20 cellular contexts compared by ENCODE assay signal in genomic region chr14:33348510-33348909, GRCh38.
DNase-seq lines count a peak whose midpoint lies in the region; ATAC-seq, FAIRE-seq and TF ChIP-seq lines count a peak whose summit lies in the region.
"Had no signal": no experiment of that assay in that cellular context is flagged by ENCODE, and none has a peak within 500 bp of the region (broad histone marks: within the 10 kb centered on the region; RNA-seq: fewer than 3 reads in every experiment).

No MANE protein-coding gene starts in this region.

- ATAC-seq in HepG2: no peak
- ATAC-seq: A549, GM12878 had no signal

- no peaks in the 10 kb centered on the region for H4K20me1 ChIP-seq in HepG2 (ENCODE audit: insufficient read depth, low read length)
- H4K20me1 ChIP-seq: BLaER1 had no signal

- no peak overlapping the region for H2AFZ ChIP-seq in HepG2 (ENCODE audit: low read length)

- FAIRE-seq in HepG2 (lab: Jason Lieb, UNC): no peak
- FAIRE-seq: A549, GM12878 had no signal

- no peak overlapping the region for H3K4me3 ChIP-seq in testis
- no peak overlapping the region for H3K4me3 ChIP-seq in HepG2 (replicated peaks in 1 of 3; ENCODE audit: insufficient read depth in 1 of 3, low read depth in 2 of 3, low read length in 3 of 3)
- no peak overlapping the region for H3K4me3 ChIP-seq in WERI-Rb-1 (ENCODE audit: low read depth, low read length)
- H3K4me3 ChIP-seq: A549, BLaER1, GM12878 had no signal

- H3K4me1 ChIP-seq in testis: no peaks in the 10 kb centered on the region
- no peaks in the 10 kb centered on the region for H3K4me1 ChIP-seq in HepG2 (ENCODE audit: insufficient read depth, low read length)
- H3K4me1 ChIP-seq: A549, BLaER1 had no signal

- H3K27ac ChIP-seq in testis: no peak overlapping the region
- H3K27ac ChIP-seq in HepG2 (ENCODE audit: extremely low read length, insufficient read depth, low read length): no peak overlapping the region
- no peak overlapping the region for H3K27ac ChIP-seq in WERI-Rb-1
- H3K27ac ChIP-seq: 22Rv1, A549, BLaER1 had no signal

- TF ChIP-seq CTCF in testis (IDR thresholded peaks at IDR 0.05) (no peak), HepG2 (CRISPR knock-in tag; IDR thresholded peaks at IDR 0.05) (no peak), WERI-Rb-1 (IDR thresholded peaks at IDR 0.05; ENCODE audit: low read depth, low read length) (no peak)

- TF ChIP-seq RAD21 in HepG2 (CRISPR knock-in tag; IDR thresholded peaks at IDR 0.05): no peak

- H3K9me3 ChIP-seq in testis: no peaks in the 10 kb centered on the region
- no peaks in the 10 kb centered on the region for H3K9me3 ChIP-seq in HepG2 (ENCODE audit: low read length)
- no peaks in the 10 kb centered on the region for H3K9me3 ChIP-seq in WERI-Rb-1 (ENCODE audit: severe bottlenecking)
- H3K9me3 ChIP-seq: A549, BLaER1 had no signal

- DNase-seq in NCI-H748 (lab: John Stamatoyannopoulos, UW; ENCODE audit: unreplicated experiment) (peak; percentile 26), NCI-H748 treated with DMSO at 0.1 percent for 48 hours (lab: John Stamatoyannopoulos, UW) (no peak), head of caudate nucleus (peak in 33 of 42 donors; percentile 15 to 80 (median 41)), pons (ENCODE audit: low spot score) (peak; percentile 54), testis (peak; percentile 41), HepG2 (ENCODE audit: low spot score) (no peak), NCI-H2107 treated with DMSO at 0.1 percent for 48 hours (lab: John Stamatoyannopoulos, UW; ENCODE audit: unreplicated experiment) (no peak), WERI-Rb-1 (no peak)
- DNase-seq: AML-193; CD4-positive, alpha-beta memory T cell; DMS 273 treated with DMSO at 0.1 percent for 48 hours; DMS53; DND-41; EL; GOT3; H7 had no signal

- in situ Hi-C loops in HepG2 (cut with HindIII; ENCODE audit: extremely low pct_ligation_motif_present, low pct_unique_long_range_greater_than_20kb): no loop called here

- WGBS in testis, 2 donors: 60 to 92% methylated on average over 4 of the region's 4 CpGs
- under 1% methylated on average over 4 of the region's 4 CpGs for WGBS in HepG2 (ENCODE audit: low lambda C conversion rate)

- H3K27me3 ChIP-seq in testis (no peaks in the 10 kb centered on the region), HepG2 (ENCODE audit: control insufficient read depth in 1 of 2, insufficient read depth in 2 of 2, low read length in 2 of 2) (peaks cover 0 to 3% of the 10 kb centered on the region in 2 experiments; a peak in 1 of 5 replicates), WERI-Rb-1 (ENCODE audit: insufficient read depth, low read depth, severe bottlenecking) (no peaks in the 10 kb centered on the region)
- H3K27me3 ChIP-seq: BLaER1 had no signal

- H3K36me3 ChIP-seq in testis (ENCODE audit: low read depth, missing control alignments) (no peaks in the 10 kb centered on the region), HepG2 (replicated peaks in 1 of 2; ENCODE audit: control insufficient read depth in 1 of 2, insufficient read depth in 2 of 2, low read length in 2 of 2) (no peaks in the 10 kb centered on the region), WERI-Rb-1 (no peaks in the 10 kb centered on the region)
- H3K36me3 ChIP-seq: BLaER1 had no signal

- POLR2A ChIA-PET in HepG2 (lab: Yijun Ruan, JAX): no interaction called here

- intact Hi-C loops in head of caudate nucleus (cut with DNase I) (no loop called here), testis (cut with DNase I; ENCODE audit: low total_unique reads) (no loop called here), HepG2 (cut with micrococcal nuclease; ENCODE audit: unreplicated experiment) (no loop called here)

- CTCF ChIA-PET in HepG2 (lab: Yijun Ruan, JAX; ENCODE audit: low intra/inter-chr PET ratio, low total read pairs): no interaction called here

- H3K4me2 ChIP-seq in HepG2 (ENCODE audit: low read depth, low read length): no peak overlapping the region
- H3K4me2 ChIP-seq: A549, BLaER1 had no signal

- no peak overlapping the region for H3K9ac ChIP-seq in HepG2 (ENCODE audit: insufficient read depth, low read depth, low read length)
- H3K9ac ChIP-seq: BLaER1 had no signal

- TF ChIP-seq EP300 in HepG2 (IDR thresholded peaks at IDR 0.05; ENCODE audit: low read depth in 2 of 2, low read length in 2 of 2): no peak
- no peak for TF ChIP-seq EP300 in HepG2 (CRISPR knock-in tag; IDR thresholded peaks at IDR 0.05; ENCODE audit: borderline replicate concordance)

- no peak for TF ChIP-seq POLR2A in testis (IDR thresholded peaks at IDR 0.05)
- TF ChIP-seq POLR2A in HepG2 (IDR thresholded peaks at IDR 0.05; ENCODE audit: insufficient read depth in 1 of 2, low read depth in 2 of 2, low read length in 2 of 2): no peak

- BruUV-seq in HepG2 (replicated peaks; lab: Mats Ljungman, UMichigan): no TSS peak

- H3K79me2 ChIP-seq in HepG2 (ENCODE audit: insufficient read depth, low read length): no peaks in the 10 kb centered on the region

TF ChIP-seq in HepG2, 621 proteins besides CTCF, POLR2A, EP300 and RAD21 (continues in another document):
- no peak for TF ChIP-seq SMAD3 (CRISPR knock-in tag; IDR thresholded peaks at IDR 0.05)
- TF ChIP-seq FOXA3 (CRISPR knock-in tag; IDR thresholded peaks at IDR 0.05): no peak
- no peak for TF ChIP-seq ZNF296 (CRISPR knock-in tag; conservative IDR thresholded peaks at IDR 0.05)
- no peak for TF ChIP-seq KMT2A (CRISPR knock-in tag; IDR thresholded peaks at IDR 0.05)
- no peak for TF ChIP-seq FOXA1 (IDR thresholded peaks at IDR 0.05)
- no peak for TF ChIP-seq FOXA1 (CRISPR knock-in tag; IDR thresholded peaks at IDR 0.05)
- TF ChIP-seq, protein P1, sequence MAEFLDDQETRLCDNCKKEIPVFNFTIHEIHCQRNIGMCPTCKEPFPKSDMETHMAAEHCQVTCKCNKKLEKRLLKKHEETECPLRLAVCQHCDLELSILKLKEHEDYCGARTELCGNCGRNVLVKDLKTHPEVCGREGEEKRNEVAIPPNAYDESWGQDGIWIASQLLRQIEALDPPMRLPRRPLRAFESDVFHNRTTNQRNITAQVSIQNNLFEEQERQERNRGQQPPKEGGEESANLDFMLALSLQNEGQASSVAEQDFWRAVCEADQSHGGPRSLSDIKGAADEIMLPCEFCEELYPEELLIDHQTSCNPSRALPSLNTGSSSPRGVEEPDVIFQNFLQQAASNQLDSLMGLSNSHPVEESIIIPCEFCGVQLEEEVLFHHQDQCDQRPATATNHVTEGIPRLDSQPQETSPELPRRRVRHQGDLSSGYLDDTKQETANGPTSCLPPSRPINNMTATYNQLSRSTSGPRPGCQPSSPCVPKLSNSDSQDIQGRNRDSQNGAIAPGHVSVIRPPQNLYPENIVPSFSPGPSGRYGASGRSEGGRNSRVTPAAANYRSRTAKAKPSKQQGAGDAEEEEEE (CRISPR knock-in tag; IDR thresholded peaks at IDR 0.05; ENCODE audit: borderline replicate concordance): no peak
- TF ChIP-seq NCOR1 (IDR thresholded peaks at IDR 0.05; ENCODE audit: borderline replicate concordance, low read length): no peak
- no peak for TF ChIP-seq DMTF1 (CRISPR knock-in tag; IDR thresholded peaks at IDR 0.05)
- TF ChIP-seq YEATS2 (CRISPR knock-in tag; IDR thresholded peaks at IDR 0.05; ENCODE audit: borderline replicate concordance): no peak
- no peak for TF ChIP-seq THAP11 (CRISPR knock-in tag; IDR thresholded peaks at IDR 0.05)
- TF ChIP-seq, protein P2, sequence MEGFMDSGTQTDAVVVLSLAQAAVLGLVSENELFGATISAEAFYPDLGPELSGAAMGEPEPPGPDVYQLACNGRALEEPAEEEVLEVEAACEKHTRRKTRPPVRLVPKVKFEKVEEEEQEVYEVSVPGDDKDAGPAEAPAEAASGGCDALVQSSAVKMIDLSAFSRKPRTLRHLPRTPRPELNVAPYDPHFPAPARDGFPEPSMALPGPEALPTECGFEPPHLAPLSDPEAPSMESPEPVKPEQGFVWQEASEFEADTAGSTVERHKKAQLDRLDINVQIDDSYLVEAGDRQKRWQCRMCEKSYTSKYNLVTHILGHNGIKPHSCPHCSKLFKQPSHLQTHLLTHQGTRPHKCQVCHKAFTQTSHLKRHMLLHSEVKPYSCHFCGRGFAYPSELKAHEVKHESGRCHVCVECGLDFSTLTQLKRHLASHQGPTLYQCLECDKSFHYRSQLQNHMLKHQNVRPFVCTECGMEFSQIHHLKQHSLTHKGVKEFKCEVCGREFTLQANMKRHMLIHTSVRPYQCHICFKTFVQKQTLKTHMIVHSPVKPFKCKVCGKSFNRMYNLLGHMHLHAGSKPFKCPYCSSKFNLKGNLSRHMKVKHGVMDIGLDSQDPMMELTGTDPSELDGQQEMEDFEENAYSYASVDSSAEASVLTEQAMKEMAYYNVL (CRISPR knock-in tag; IDR thresholded peaks at IDR 0.05; ENCODE audit: borderline replicate concordance): no peak
- TF ChIP-seq, protein P3, sequence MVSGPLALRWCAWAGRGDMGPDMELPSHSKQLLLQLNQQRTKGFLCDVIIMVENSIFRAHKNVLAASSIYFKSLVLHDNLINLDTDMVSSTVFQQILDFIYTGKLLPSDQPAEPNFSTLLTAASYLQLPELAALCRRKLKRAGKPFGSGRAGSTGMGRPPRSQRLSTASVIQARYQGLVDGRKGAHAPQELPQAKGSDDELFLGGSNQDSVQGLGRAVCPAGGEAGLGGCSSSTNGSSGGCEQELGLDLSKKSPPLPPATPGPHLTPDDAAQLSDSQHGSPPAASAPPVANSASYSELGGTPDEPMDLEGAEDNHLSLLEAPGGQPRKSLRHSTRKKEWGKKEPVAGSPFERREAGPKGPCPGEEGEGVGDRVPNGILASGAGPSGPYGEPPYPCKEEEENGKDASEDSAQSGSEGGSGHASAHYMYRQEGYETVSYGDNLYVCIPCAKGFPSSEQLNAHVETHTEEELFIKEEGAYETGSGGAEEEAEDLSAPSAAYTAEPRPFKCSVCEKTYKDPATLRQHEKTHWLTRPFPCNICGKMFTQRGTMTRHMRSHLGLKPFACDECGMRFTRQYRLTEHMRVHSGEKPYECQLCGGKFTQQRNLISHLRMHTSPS (CRISPR knock-in tag; IDR thresholded peaks at IDR 0.05; ENCODE audit: low read depth): no peak
- no peak for TF ChIP-seq ZNF234 (CRISPR knock-in tag; conservative IDR thresholded peaks at IDR 0.05)

Comparison
In these comparisons a context has a peak if more than half of its experiments do, and no peak if none do; other contexts are left out.
1. DNase-seq: peak in NCI-H748 (single experiment), head of caudate nucleus (33 of 42), pons (single experiment) and testis (single experiment); none in NCI-H748 treated with DMSO at 0.1 percent for 48 hours (single experiment), HepG2 (single experiment), NCI-H2107 treated with DMSO at 0.1 percent for 48 hours (single experiment) and WERI-Rb-1 (single experiment).